ENCODE assay signal across 10 cellular contexts in genomic region chr12:44847403-44847802, GRCh38.
A peak's percentile ranks its signal among the peaks of the same experiment; 100 is the strongest.
DNase-seq lines count a peak whose midpoint lies in the region; ATAC-seq lines count a peak whose summit lies in the region.
"Had no signal": no experiment of that assay in that cellular context is flagged by ENCODE, and none has a peak within 500 bp of the region (broad histone marks: within the 10 kb centered on the region; RNA-seq: fewer than 3 reads in every experiment).

No MANE protein-coding gene starts in this region.

- peak; percentile 6 for DNase-seq in germinal center (ENCODE audit: low spot score)
- no peak for DNase-seq in NCI-H345 treated with DMSO at 0.1 percent for 48 hours (lab: John Stamatoyannopoulos, UW; ENCODE audit: unreplicated experiment)
- no peak for DNase-seq in RKO (ENCODE audit: low spot score)
- DNase-seq: anterior cingulate cortex, NCI-H1694 treated with DMSO at 0.1 percent for 48 hours had no signal

- ATAC-seq in GM18868 (IDR thresholded peaks at IDR 0.05; ENCODE audit: unreplicated experiment) (peak; percentile 20), GM21447 (IDR thresholded peaks at IDR 0.05; ENCODE audit: unreplicated experiment) (peak; percentile 22), HG03432 (IDR thresholded peaks at IDR 0.05; ENCODE audit: unreplicated experiment) (peak; percentile 17), HG03457 (IDR thresholded peaks at IDR 0.05; ENCODE audit: unreplicated experiment) (no peak)
- ATAC-seq: Panc1 had no signal
